34 cellular contexts compared by ENCODE assay signal in genomic region chr19:6682607-6683128, GRCh38. TPM values are rescaled to one million over a fixed set of nuclear protein-coding genes. Genes with fewer than 3 reads are reported as not detected.
"Had no signal": no experiment of that assay in that cellular context is flagged by ENCODE, and none has a peak within 500 bp of the region (broad histone marks: within the 10 kb centered on the region; RNA-seq: fewer than 3 reads in every experiment).

No MANE protein-coding gene starts in this region.

- H3K4me1 ChIP-seq: ascending aorta had no signal

- H3K9me3 ChIP-seq: ascending aorta had no signal

- ATAC-seq: activated CD4-positive, alpha-beta T cell treated with anti-CD3 and anti-CD28 coated beads for 36 hours; activated CD4-positive, CD25-positive, alpha-beta regulatory T cell treated with anti-CD3 and anti-CD28 coated beads, Interleukin-2, amount 50 U/mL, for 24 hours; activated CD8-positive, alpha-beta memory T cell treated with anti-CD3 and anti-CD28 coated beads, Interleukin-2, amount 10 ng/mL, durations not matched to agents 7 days and 5 days; activated CD8-positive, alpha-beta T cell treated with anti-CD3 and anti-CD28 coated beads, Interleukin-2, amount 10 ng/mL, durations not matched to agents 7 days and 5 days; activated naive CD8-positive, alpha-beta T cell treated with anti-CD3 and anti-CD28 coated beads, Interleukin-2, amount 50 U/mL, for 24 hours; WTC11 had no signal

- H3K36me3 ChIP-seq: ascending aorta, cardiac muscle cell, WERI-Rb-1 had no signal

- FAIRE-seq: bronchial epithelial cell, TTC549 had no signal

- DNase-seq: activated CD4-positive, alpha-beta memory T cell treated with anti-CD3 and anti-CD28 coated beads, Interleukin-2, amount 10 ng/mL, durations not matched to agents 7 days and 5 days; activated CD4-positive, alpha-beta T cell treated with anti-CD3 and anti-CD28 coated beads for 1 hour; activated CD4-positive, alpha-beta T cell treated with anti-CD3 and anti-CD28 coated beads for 36 hours; activated CD4-positive, alpha-beta T cell treated with anti-CD3 and anti-CD28 coated beads for 48 hours; activated CD4-positive, alpha-beta T cell treated with anti-CD3 and anti-CD28 coated beads, Interleukin-2, amount 10 ng/mL, durations not matched to agents 7 days and 5 days; activated CD4-positive, alpha-beta T cell treated with anti-CD3 and anti-CD28 coated beads, Interleukin-2, amount 50 U/mL, for 48 hours; activated CD4-positive, CD25-positive, alpha-beta regulatory T cell; activated CD8-positive, alpha-beta memory T cell treated with anti-CD3 and anti-CD28 coated beads for 24 hours; activated CD8-positive, alpha-beta memory T cell treated with anti-CD3 and anti-CD28 coated beads, Interleukin-2, amount 10 ng/mL, durations not matched to agents 7 days and 5 days; activated CD8-positive, alpha-beta memory T cell treated with anti-CD3 and anti-CD28 coated beads, Interleukin-2, amount 50 U/mL, for 48 hours; activated CD8-positive, alpha-beta T cell treated with anti-CD3 and anti-CD28 coated beads, Interleukin-2, amount 10 ng/mL, durations not matched to agents 7 days and 5 days; activated effector memory CD4-positive, alpha-beta T cell treated with Interleukin-2 at 50 U/mL for 16 hours; activated gamma-delta T cell; activated naive CD4-positive, alpha-beta T cell treated with anti-CD3 and anti-CD28 coated beads, Interleukin-2, amount 10 ng/mL, durations not matched to agents 7 days and 5 days; activated naive CD4-positive, alpha-beta T cell treated with Interleukin-2 at 50 U/mL for 16 hours; activated naive CD8-positive, alpha-beta T cell treated with anti-CD3 and anti-CD28 coated beads, Interleukin-2, amount 10 ng/mL, durations not matched to agents 7 days and 5 days; activated naive CD8-positive, alpha-beta T cell treated with anti-CD3 and anti-CD28 coated beads, Interleukin-2, amount 50 U/mL, for 24 hours; activated T-cell treated with anti-CD3 and anti-CD28 coated beads, Interleukin-2, amount 50 U/mL, for 24 hours; activated T-cell treated with anti-CD3 and anti-CD28 coated beads, Interleukin-2, amount 50 U/mL, for 48 hours; amygdala; anterior cingulate cortex; caudate nucleus; cerebellar nuclear complex; T-helper 1 cell; T-helper 2 cell; T-helper 9 cell; WERI-Rb-1 had no signal

- H3K4me3 ChIP-seq: ascending aorta, cardiac muscle cell had no signal

- H3K27ac ChIP-seq: ascending aorta, cardiac muscle cell, WERI-Rb-1 had no signal

- H3K27me3 ChIP-seq: ascending aorta, cardiac muscle cell had no signal

RNA-seq across cellular contexts. Expression of gene TNFSF14, which starts 12.7 kb away (rescaled TPM):
- total RNA-seq: cardiac muscle cell, chondrocyte had no signal
- polyA plus RNA-seq: cardiac muscle cell had no signal

RNA-seq across cellular contexts. Expression of gene C3, which starts 37.8 kb away (rescaled TPM):
- total RNA-seq: activated CD4-positive, alpha-beta T cell treated with anti-CD3 and anti-CD28 coated beads, Interleukin-2, amount 10 ng/mL, durations not matched to agents 7 days and 5 days had no signal
